In the genomic region with DNA sequence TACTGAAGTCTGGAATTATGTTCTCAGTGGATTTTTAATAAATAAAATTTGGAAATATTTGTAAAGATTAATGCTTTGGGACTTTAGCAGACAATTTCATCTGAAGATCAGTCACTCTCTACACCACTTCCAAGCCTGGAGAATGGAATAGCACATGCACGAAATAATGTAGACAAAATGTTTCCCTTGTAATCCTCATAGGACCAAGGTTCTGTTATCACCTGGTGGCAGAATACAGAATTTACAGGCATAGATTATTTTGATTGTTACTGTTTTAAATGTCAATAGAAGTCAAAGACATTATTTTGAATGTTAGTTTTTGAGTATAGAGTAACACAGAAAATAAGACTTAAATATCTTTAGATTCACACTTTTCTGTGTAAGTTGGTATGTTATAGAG, we compare ENCODE assay signal across 18 cellular contexts. TPM values are rescaled to one million over a fixed set of nuclear protein-coding genes. Genes with fewer than 3 reads are reported as not detected.
"Had no signal": no experiment of that assay in that cellular context is flagged by ENCODE, and none has a peak within 500 bp of the region (broad histone marks: within the 10 kb centered on the region; RNA-seq: fewer than 3 reads in every experiment).

No MANE protein-coding gene starts in this region.

- H3K27ac Mint-ChIP-seq: effector memory CD8-positive, alpha-beta T cell; nephron had no signal

- H3K27me3 ChIP-seq: heart left ventricle had no signal

- H3K36me3 Mint-ChIP-seq: naive B cell had no signal

- H3K4me1 ChIP-seq: heart left ventricle had no signal

- H3K9me3 Mint-ChIP-seq: effector memory CD8-positive, alpha-beta T cell; nephron had no signal

- H3K4me1 Mint-ChIP-seq: naive B cell, nephron had no signal

- H3K36me3 ChIP-seq: heart left ventricle had no signal

- DNase-seq: effector memory CD8-positive, alpha-beta T cell; foreskin melanocyte; heart left ventricle; hippocampal formation; left colon; left ventricle myocardium superior; mesenchymal stem cell; naive B cell; posterior cingulate gyrus; right cardiac atrium; small intestine; stimulated activated CD4-positive, alpha-beta T cell treated with anti-CD3 and anti-CD28 coated beads, Interleukin-12 subunit alpha, Interleukin-12 subunit beta, amount 100 ng/mL, for 4 hours; stimulated activated naive CD4-positive, alpha-beta T cell; trophoblast cell had no signal

- ATAC-seq: effector memory CD8-positive, alpha-beta T cell; heart left ventricle; left colon; left ventricle myocardium superior; right cardiac atrium had no signal

- H3K4me3 Mint-ChIP-seq: effector memory CD8-positive, alpha-beta T cell; naive B cell; nephron had no signal

- H3K9me3 ChIP-seq: heart left ventricle had no signal

- H3K4me3 ChIP-seq: heart left ventricle, lung had no signal

- H3K27ac ChIP-seq: heart left ventricle had no signal

RNA-seq across cellular contexts. Expression of a gene that starts 9.1 kb away (rescaled TPM):
- total RNA-seq: endothelial cell of umbilical vein, left ventricle myocardium superior, osteocyte had no signal
